In the genomic region with DNA sequence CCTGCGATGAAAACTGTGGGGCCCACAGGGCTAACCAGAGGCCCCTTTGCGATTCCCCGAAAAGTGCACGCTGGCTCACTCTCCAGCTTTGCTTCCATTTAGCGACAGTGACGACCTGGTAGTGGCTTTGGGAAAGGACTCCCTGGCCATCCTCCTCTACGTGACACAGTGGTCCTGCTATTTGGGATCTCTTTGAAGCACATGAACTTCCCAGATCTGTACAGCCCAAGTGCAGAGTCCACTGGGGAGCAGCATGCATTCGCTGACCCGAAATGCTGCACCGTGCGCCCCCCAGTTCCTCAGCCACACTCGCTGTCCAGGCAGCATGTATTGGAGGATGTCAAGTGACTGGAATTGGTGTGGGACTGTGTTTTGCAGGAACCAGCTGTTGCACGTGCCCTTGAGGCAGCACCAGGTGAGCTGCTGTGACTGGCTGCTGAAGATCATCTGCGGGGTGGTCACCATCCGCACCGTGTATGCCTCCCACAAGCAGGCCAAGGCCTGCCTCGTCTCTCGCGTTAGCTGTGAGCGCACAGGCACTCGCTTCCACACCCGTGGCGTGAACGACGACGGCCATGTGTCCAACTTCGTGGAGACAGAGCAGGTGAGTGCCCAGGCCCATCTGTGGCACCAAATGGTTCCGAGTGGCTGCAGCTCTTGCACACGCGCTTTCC, we compare ENCODE assay signal across 19 cellular contexts. TPM values are rescaled to one million over a fixed set of nuclear protein-coding genes. Genes with fewer than 3 reads are reported as not detected.
DNase-seq lines count a peak whose midpoint lies in the region; ATAC-seq, FAIRE-seq and TF ChIP-seq lines count a peak whose summit lies in the region.
"Had no signal": no experiment of that assay in that cellular context is flagged by ENCODE, and none has a peak within 500 bp of the region (broad histone marks: within the 10 kb centered on the region; RNA-seq: fewer than 3 reads in every experiment).

No MANE protein-coding gene starts in this region.

- H3K9me1 ChIP-seq in K562 (ENCODE audit: control insufficient read depth, insufficient read depth, low read length) = peaks cover 3% of the 10 kb centered on the region

- H3K36me3 ChIP-seq in GM23248 (ENCODE audit: low read depth) (peaks cover 11% of the 10 kb centered on the region; the same call in 1 of the 2 replicates), K562 (ENCODE audit: control insufficient read depth, insufficient read depth, low read length) (peaks cover 26% of the 10 kb centered on the region; the same call in 1 of the 3 replicates), HepG2 (replicated peaks in 1 of 2; ENCODE audit: control insufficient read depth in 1 of 2, insufficient read depth in 2 of 2, low read length in 2 of 2) (peaks cover 45 to 73% of the 10 kb centered on the region in 2 experiments), stomach smooth muscle (ENCODE audit: control insufficient read depth in 2 of 2, insufficient read depth in 2 of 2, low read length in 2 of 2) (peaks cover 0 to 3% of the 10 kb centered on the region in 2 donors)
- H3K36me3 ChIP-seq: cardiac muscle cell had no signal

- peaks cover 67% of the 10 kb centered on the region for H3K79me2 ChIP-seq in GM23248 (ENCODE audit: insufficient read depth)
- peaks cover 3% of the 10 kb centered on the region; the same call in 1 of the 3 replicates for H3K79me2 ChIP-seq in K562 (ENCODE audit: control insufficient read depth, insufficient read depth, low read length)
- H3K79me2 ChIP-seq in HepG2 (ENCODE audit: insufficient read depth, low read length) = peaks cover 41% of the 10 kb centered on the region

- peaks cover 27% of the 10 kb centered on the region for H3K4me1 ChIP-seq in GM23248 (ENCODE audit: insufficient read depth)
- H3K4me1 ChIP-seq in K562 (replicated peaks in 1 of 2; ENCODE audit: control insufficient read depth in 2 of 2, insufficient read depth in 2 of 2, low read length in 2 of 2) = peaks cover 18 to 28% of the 10 kb centered on the region in 2 experiments
- peaks cover 61% of the 10 kb centered on the region for H3K4me1 ChIP-seq in HepG2 (ENCODE audit: insufficient read depth, low read length)
- H3K4me1 ChIP-seq in stomach smooth muscle (ENCODE audit: control insufficient read depth, insufficient read depth, low read length) = peaks cover 29% of the 10 kb centered on the region

- ATAC-seq in K562 (no peak), HepG2 (no peak; the same call in 2 of the 3 replicates)
- ATAC-seq: activated CD8-positive, alpha-beta T cell treated with anti-CD3 and anti-CD28 coated beads, Interleukin-2, amount 10 ng/mL, durations not matched to agents 7 days and 5 days; activated T-cell treated with anti-CD3 and anti-CD28 coated beads, Interleukin-2, amount 50 U/mL, for 72 hours; stimulated activated naive B cell treated with anti-CD40 and anti-IgM and Interleukin-4, amounts not matched to agents 10 μg/mL and 1 μg/mL and 100 μg/mL, for 72 hours; WTC11 had no signal

- no peak for DNase-seq in GM23248
- DNase-seq in K562 (ENCODE audit: extremely low read depth in 1 of 4, low spot score in 3 of 4) = no peak
- DNase-seq in HepG2 (ENCODE audit: low spot score) = no peak
- DNase-seq in DMS53 (lab: John Stamatoyannopoulos, UW) = no peak
- no peak for DNase-seq in DMS79 (lab: John Stamatoyannopoulos, UW)
- no peak for DNase-seq in anterior cingulate cortex (lab: John Stamatoyannopoulos, UW)
- no peak for DNase-seq in AG08396 (ENCODE audit: low spot score)
- DNase-seq: activated CD8-positive, alpha-beta T cell treated with anti-CD3 and anti-CD28 coated beads, Interleukin-2, amount 10 ng/mL, durations not matched to agents 7 days and 5 days; activated naive CD8-positive, alpha-beta T cell treated with anti-CD3 and anti-CD28 coated beads for 36 hours; activated T-cell treated with anti-CD3 and anti-CD28 coated beads, Interleukin-2, amount 50 U/mL, for 72 hours; effector memory CD4-positive, alpha-beta T cell; NCI-H1105 treated with DMSO at 0.1 percent for 48 hours; OCI-M1; stimulated activated naive B cell treated with anti-CD40 and anti-IgM and Interleukin-4, amounts not matched to agents 10 μg/mL and 1 μg/mL and 100 μg/mL, for 72 hours had no signal

- intact Hi-C loops in K562 (cut with micrococcal nuclease) (no loop called here), HepG2 (cut with micrococcal nuclease; ENCODE audit: unreplicated experiment) (no loop called here)

- TF ChIP-seq POLR2A in K562 (conservative IDR thresholded peaks at IDR 0.05) (no peak), HepG2 (IDR thresholded peaks at IDR 0.05; ENCODE audit: insufficient read depth in 1 of 2, low read depth in 2 of 2, low read length in 2 of 2) (peak in 1 of 2 experiments; percentile 14; a peak in 1 of 4 replicates)

- H4K20me1 ChIP-seq in GM23248 (ENCODE audit: insufficient read depth) (no peaks in the 10 kb centered on the region), K562 (replicated peaks; ENCODE audit: control insufficient read depth, insufficient read depth, low read length) (no peaks in the 10 kb centered on the region), HepG2 (ENCODE audit: insufficient read depth, low read length) (no peaks in the 10 kb centered on the region; the same call in 1 of the 2 replicates)

- H3F3A ChIP-seq in GM23248 (ENCODE audit: insufficient read depth) = peaks cover 52% of the 10 kb centered on the region

- POLR2A ChIA-PET in K562 (lab: Yijun Ruan, JAX) (interaction anchor here (0.6 to 2.8 kb wide), 3 partner anchors 8 to 1409 kb away, joined by 3 to 19 read pairs (median 3); no protein-coding TSS in a partner anchor), HepG2 (lab: Yijun Ruan, JAX) (interaction anchor here (1.1 to 6.3 kb wide), 8 partner anchors 10 to 79 kb away, joined by 3 to 75 read pairs (median 6); no protein-coding TSS in a partner anchor)

- WGBS in GM23248 (ENCODE audit: low coverage in 1 of 2, low lambda C conversion rate in 2 of 2, missing lambda C conversion rate in 2 of 2), 2 experiments = 93 to 96% methylated on average over 30 of the region's 30 CpGs
- 94% methylated on average over 30 of the region's 30 CpGs for WGBS in K562 (ENCODE audit: insufficient coverage, low coverage, missing lambda C conversion rate)
- WGBS in HepG2 (ENCODE audit: low lambda C conversion rate) = 95% methylated on average over 25 of the region's 30 CpGs

- H3K4me2 ChIP-seq in GM23248 (ENCODE audit: unreplicated experiment) = no peak overlapping the region
- H3K4me2 ChIP-seq in K562 (ENCODE audit: insufficient read depth, low read length) = no peak overlapping the region
- H3K4me2 ChIP-seq in HepG2 (ENCODE audit: low read depth, low read length) = no peak overlapping the region

- no peaks in the 10 kb centered on the region for H3K9me2 ChIP-seq in GM23248 (ENCODE audit: insufficient read depth)

- TF ChIP-seq CTCF in K562 (IDR thresholded peaks at IDR 0.05 in 2 of 3, conservative IDR thresholded peaks at IDR 0.05 in 1 of 3; ENCODE audit: insufficient read depth in 2 of 3, low read depth in 1 of 3, low read length in 3 of 3) = no peak
- TF ChIP-seq CTCF in HepG2 (CRISPR knock-in tag; IDR thresholded peaks at IDR 0.05) = no peak

- no peak for FAIRE-seq in K562 (lab: Jason Lieb, UNC)
- no peak for FAIRE-seq in HepG2 (lab: Jason Lieb, UNC)
- FAIRE-seq: G401.6, islet of Langerhans had no signal

- TF ChIP-seq EP300 in K562 (IDR thresholded peaks at IDR 0.05; ENCODE audit: low read length) (no peak), HepG2 (IDR thresholded peaks at IDR 0.05; ENCODE audit: low read depth in 2 of 2, low read length in 2 of 2) (no peak), HepG2 (CRISPR knock-in tag; IDR thresholded peaks at IDR 0.05; ENCODE audit: borderline replicate concordance) (no peak)

- H3K4me3 ChIP-seq in GM23248 = no peak overlapping the region
- H3K4me3 ChIP-seq in K562 = no peak overlapping the region
- H3K4me3 ChIP-seq in HepG2 (replicated peaks in 1 of 3; ENCODE audit: insufficient read depth in 1 of 3, low read depth in 2 of 3, low read length in 3 of 3) = no peak overlapping the region
- H3K4me3 ChIP-seq in stomach smooth muscle (ENCODE audit: low read length in 2 of 2) = no peak overlapping the region
- H3K4me3 ChIP-seq: cardiac muscle cell had no signal

- TF ChIP-seq RAD21 in K562 (CRISPR knock-in tag; conservative IDR thresholded peaks at IDR 0.05 in 1 of 2, IDR thresholded peaks at IDR 0.05 in 1 of 2) = no peak
- TF ChIP-seq RAD21 in HepG2 (CRISPR knock-in tag; IDR thresholded peaks at IDR 0.05) = no peak

- H2AFZ ChIP-seq in GM23248 (no peak overlapping the region), K562 (ENCODE audit: low read depth, low read length) (no peak overlapping the region), HepG2 (ENCODE audit: low read length) (no peak overlapping the region)

- H3K9ac ChIP-seq in GM23248 = peak overlapping the region; percentile 83
- peak overlapping the region in 1 of 2 experiments; percentile 50; a peak in 2 of 4 replicates for H3K9ac ChIP-seq in K562 (ENCODE audit: insufficient read depth in 1 of 2, low read depth in 2 of 2, low read length in 2 of 2)
- H3K9ac ChIP-seq in HepG2 (ENCODE audit: insufficient read depth, low read depth, low read length) = no peak overlapping the region
- no peak overlapping the region for H3K9ac ChIP-seq in stomach smooth muscle (ENCODE audit: low read length in 2 of 2)

- CTCF ChIA-PET in K562 (lab: Yijun Ruan, JAX; ENCODE audit: low intra/inter-chr PET ratio) = no interaction called here
- CTCF ChIA-PET in HepG2 (lab: Yijun Ruan, JAX; ENCODE audit: low intra/inter-chr PET ratio, low total read pairs) = no interaction called here

- H3K27ac ChIP-seq in GM23248 = peak overlapping the region; percentile 96
- no peak overlapping the region for H3K27ac ChIP-seq in K562 (ENCODE audit: extremely low read depth, low read depth, low read length)
- peak overlapping the region; percentile 42 for H3K27ac ChIP-seq in HepG2 (ENCODE audit: extremely low read length, insufficient read depth, low read length)
- peak overlapping the region; percentile 37 for H3K27ac ChIP-seq in stomach smooth muscle (ENCODE audit: low read length)
- H3K27ac ChIP-seq: cardiac muscle cell had no signal

- in situ Hi-C loops in GM23248 (cut with MboI) = no loop called here
- in situ Hi-C loops in K562 (cut with MboI) = no loop called here
- in situ Hi-C loops in HepG2 (cut with HindIII; ENCODE audit: extremely low pct_ligation_motif_present, low pct_unique_long_range_greater_than_20kb) = no loop called here

- H3K9me3 ChIP-seq in GM23248 (ENCODE audit: low read depth) (no peaks in the 10 kb centered on the region), K562 (replicated peaks; ENCODE audit: control insufficient read depth, insufficient read depth, low read depth, low read length) (no peaks in the 10 kb centered on the region), HepG2 (ENCODE audit: low read length) (no peaks in the 10 kb centered on the region), stomach smooth muscle (ENCODE audit: control insufficient read depth in 2 of 2, low read length in 2 of 2) (no peaks in the 10 kb centered on the region)

- no peaks in the 10 kb centered on the region for H3K27me3 ChIP-seq in GM23248 (replicated peaks; ENCODE audit: insufficient read depth)
- H3K27me3 ChIP-seq in K562 (ENCODE audit: control insufficient read depth in 2 of 2, insufficient read depth in 2 of 2, low read length in 2 of 2) = no peaks in the 10 kb centered on the region
- H3K27me3 ChIP-seq in HepG2 (ENCODE audit: control insufficient read depth in 1 of 2, insufficient read depth in 2 of 2, low read length in 2 of 2) = no peaks in the 10 kb centered on the region
- no peaks in the 10 kb centered on the region for H3K27me3 ChIP-seq in stomach smooth muscle (ENCODE audit: control insufficient read depth in 1 of 2, insufficient read depth in 2 of 2, low read length in 2 of 2)
- H3K27me3 ChIP-seq: cardiac muscle cell had no signal

- BruUV-seq in K562 (replicated peaks; lab: Mats Ljungman, UMichigan) (no TSS peak), HepG2 (replicated peaks; lab: Mats Ljungman, UMichigan) (no TSS peak)

RNA-seq across cellular contexts. Expression of a gene that starts 51.6 kb away (rescaled TPM):
- total RNA-seq in GM23248 (2014; rRNA removed; shearing (Covaris generic)) = 25.3 and 28.6 TPM in 2 replicates
- polyA plus RNA-seq in GM23248 (2016; fragmentation: Nextera tagmentation; extraction: Ambion mirVana) (17.6 and 20.5 TPM in 2 replicates), K562 (2011; rRNA removed) (17.1 and 21.6 TPM in 2 replicates), K562 (2014; fragmentation: Illumina TruSeq; extraction: Trizol) (22.9 and 26.1 TPM in 2 replicates), K562 (2014; fragmentation: Nextera tagmentation; extraction: Ambion mirVana) (1 to 10 TPM; 3.0 to 3.3 TPM), K562 (2014; rRNA removed) (13.7 and 16.9 TPM in 2 replicates), HepG2 (2011; rRNA removed) (57.6 and 59.5 TPM in 2 replicates)
- total RNA-seq in K562 (2011; cell fraction: chromatin; rRNA removed; ENCODE audit: low replicate concordance) = 70.0 and 111 TPM in 2 replicates
- 56.6 and 62.9 TPM in 2 replicates for total RNA-seq in K562 (2011; cell fraction: nucleolus; rRNA removed)
- 49.5 and 50.1 TPM in 2 replicates for total RNA-seq in K562 (2011; cell fraction: nucleoplasm; rRNA removed)
- total RNA-seq in K562 (2014; rRNA removed) (15.7 and 17.8 TPM in 2 replicates), K562 (2014; rRNA removed; fragmentation: Illumina TruSeq; extraction: Trizol) (19.5 and 22.7 TPM in 2 replicates), K562 (2015; rRNA removed; fragmentation: Illumina TruSeq; extraction: Trizol) (12.5 and 13.6 TPM in 2 replicates), K562 (2021) (24.7 and 27.7 TPM in 2 replicates), HepG2 (2016; rRNA removed; fragmentation: Illumina TruSeq; extraction: Trizol) (39.0 and 39.1 TPM in 2 replicates)
- polyA plus RNA-seq in K562 (2011; cell fraction: cytosol; rRNA removed) = 18.3 and 24.0 TPM in 2 replicates
- polyA plus RNA-seq in K562 (2011; cell fraction: nucleus; rRNA removed) = 28.6 and 33.9 TPM in 2 replicates
- polyA plus RNA-seq in K562 (2012) = 15.0 and 17.4 TPM in 2 replicates
- 24.2 and 30.1 TPM in 2 replicates for polyA minus RNA-seq in K562 (2011; rRNA and poly(A)+ RNA removed)
- polyA minus RNA-seq in K562 (2011; cell fraction: cytosol; rRNA and poly(A)+ RNA removed) = 19.8 and 20.9 TPM in 2 replicates
- 18.7 and 22.3 TPM in 2 replicates for polyA minus RNA-seq in K562 (2011; cell fraction: nucleus; rRNA and poly(A)+ RNA removed)
- total RNA-seq in HepG2 (2016; cell fraction: cytosol; rRNA removed; fragmentation: Illumina TruSeq; extraction: Trizol; ENCODE audit: low read depth) = 50.4 and 51.2 TPM in 2 replicates
- 32.6 and 44.6 TPM in 2 replicates for total RNA-seq in HepG2 (2016; cell fraction: insoluble cytoplasmic fraction; rRNA removed; fragmentation: Illumina TruSeq; extraction: Trizol)
- 52.4 and 52.9 TPM in 2 replicates for total RNA-seq in HepG2 (2016; cell fraction: membrane; rRNA removed; fragmentation: Illumina TruSeq; extraction: Trizol)
- 33.3 and 38.2 TPM in 2 replicates for total RNA-seq in HepG2 (2016; cell fraction: nucleus; rRNA removed; fragmentation: Illumina TruSeq; extraction: Trizol)
- polyA plus RNA-seq in HepG2 (2011; cell fraction: cytosol; rRNA removed) = 44.7 and 49.0 TPM in 2 replicates
- 85.9 and 86.7 TPM in 2 replicates for polyA plus RNA-seq in HepG2 (2011; cell fraction: nucleus; rRNA removed)
- 53.7 and 59.9 TPM in 2 replicates for polyA plus RNA-seq in HepG2 (2012)
- 53.0 and 54.8 TPM in 2 replicates for polyA plus RNA-seq in HepG2 (2016; cell fraction: cytosol; fragmentation: Illumina TruSeq; extraction: Trizol; ENCODE audit: low read depth)
- 28.2 and 29.0 TPM in 2 replicates for polyA plus RNA-seq in HepG2 (2016; cell fraction: insoluble cytoplasmic fraction; fragmentation: Illumina TruSeq; extraction: Trizol; ENCODE audit: low read depth)
- 41.5 and 42.8 TPM in 2 replicates for polyA plus RNA-seq in HepG2 (2016; cell fraction: membrane; fragmentation: Illumina TruSeq; extraction: Trizol; ENCODE audit: low read depth)
- 49.3 and 52.0 TPM in 2 replicates for polyA plus RNA-seq in HepG2 (2016; cell fraction: nucleus; fragmentation: Illumina TruSeq; extraction: Trizol; ENCODE audit: insufficient read depth, low read depth)
- 21.9 and 161 TPM in 2 replicates for polyA minus RNA-seq in HepG2 (2011; rRNA and poly(A)+ RNA removed; ENCODE audit: low replicate concordance)
- 57.2 and 71.5 TPM in 2 replicates for polyA minus RNA-seq in HepG2 (2011; cell fraction: cytosol; rRNA and poly(A)+ RNA removed)
- polyA minus RNA-seq in HepG2 (2011; cell fraction: nucleus; rRNA and poly(A)+ RNA removed) = 135 and 148 TPM in 2 replicates
